Comparison of ENCODE assay signal across 10 cellular contexts in genomic region chr5:10578869-10579268, GRCh38. TPM values are rescaled to one million over a fixed set of nuclear protein-coding genes. Genes with fewer than 3 reads are reported as not detected.
A peak's percentile ranks its signal among the peaks of the same experiment; 100 is the strongest.
DNase-seq lines count a peak whose midpoint lies in the region; ATAC-seq and TF ChIP-seq lines count a peak whose summit lies in the region.
"Had no signal": no experiment of that assay in that cellular context is flagged by ENCODE, and none has a peak within 500 bp of the region (broad histone marks: within the 10 kb centered on the region; RNA-seq: fewer than 3 reads in every experiment).

No MANE protein-coding gene starts in this region.

- TF ChIP-seq POLR2A in body of pancreas (IDR thresholded peaks at IDR 0.05): no peak

- peaks cover 7% of the 10 kb centered on the region for H3K4me1 ChIP-seq in body of pancreas

- DNase-seq in activated CD4-positive, alpha-beta T cell treated with anti-CD3 and anti-CD28 coated beads, Interleukin-2, amount 10 ng/mL, durations not matched to agents 24 days and 14 days: peak; percentile 70
- no peak for DNase-seq in activated CD4-positive, alpha-beta T cell treated with anti-CD3 and anti-CD28 coated beads for 1 hour
- DNase-seq in naive B cell (peak; percentile 83), AML-193 (lab: John Stamatoyannopoulos, UW) (no peak), body of pancreas (no peak), NCI-H2081 treated with DMSO at 0.1 percent for 48 hours (lab: John Stamatoyannopoulos, UW) (no peak)
- DNase-seq: NCI-H69 had no signal

- H3K4me3 ChIP-seq in body of pancreas: no peak overlapping the region
- H3K4me3 ChIP-seq: thoracic aorta had no signal

- H3K4me1 Mint-ChIP-seq in activated CD4-positive, alpha-beta T cell treated with anti-CD3 and anti-CD28 coated beads, Interleukin-2, amount 10 ng/mL, durations not matched to agents 24 days and 14 days: peaks cover 46% of the 10 kb centered on the region
- H3K4me1 Mint-ChIP-seq in naive B cell: peaks cover 61 to 88% (median 74%) of the 10 kb centered on the region in 3 donors

- WGBS in body of pancreas, 2 donors: 94 to 95% methylated on average over 6 of the region's 6 CpGs

- ATAC-seq in GM21723 (IDR thresholded peaks at IDR 0.05; ENCODE audit: unreplicated experiment): peak; percentile 66
- peak; percentile 31 for ATAC-seq in HG03469 (IDR thresholded peaks at IDR 0.05; ENCODE audit: unreplicated experiment)
- ATAC-seq in naive B cell (ENCODE audit: low read depth in 2 of 2): peak; percentile 92 to 95
- no peak for ATAC-seq in body of pancreas

- H3K27me3 ChIP-seq in body of pancreas: no peaks in the 10 kb centered on the region

- intact Hi-C loops in activated CD4-positive, alpha-beta T cell treated with anti-CD3 and anti-CD28 coated beads, Interleukin-2, amount 10 ng/mL, durations not matched to agents 24 days and 14 days (cut with micrococcal nuclease): loop anchor here (1.0 to 5.0 kb wide), 4 partner anchors 15 to 137 kb away; partner anchors contain the start of genes ANKRD33B and ROPN1L
- intact Hi-C loops in body of pancreas (cut with DNase I): no loop called here

- no peak overlapping the region for H3K27ac Mint-ChIP-seq in activated CD4-positive, alpha-beta T cell treated with anti-CD3 and anti-CD28 coated beads, Interleukin-2, amount 10 ng/mL, durations not matched to agents 24 days and 14 days
- H3K27ac Mint-ChIP-seq in naive B cell: peak overlapping the region; percentile 78 to 99 (median 94)

- H3K9me3 Mint-ChIP-seq in activated CD4-positive, alpha-beta T cell treated with anti-CD3 and anti-CD28 coated beads, Interleukin-2, amount 10 ng/mL, durations not matched to agents 24 days and 14 days: no peaks in the 10 kb centered on the region
- no peaks in the 10 kb centered on the region for H3K9me3 Mint-ChIP-seq in naive B cell

- peak overlapping the region; percentile 15 for H3K4me3 Mint-ChIP-seq in activated CD4-positive, alpha-beta T cell treated with anti-CD3 and anti-CD28 coated beads, Interleukin-2, amount 10 ng/mL, durations not matched to agents 24 days and 14 days
- H3K4me3 Mint-ChIP-seq in naive B cell: peak overlapping the region; percentile 58 to 86 (median 76)

- TF ChIP-seq CTCF in body of pancreas (IDR thresholded peaks at IDR 0.05): no peak

- H3K27ac ChIP-seq in body of pancreas: no peak overlapping the region

- H3K27me3 Mint-ChIP-seq in activated CD4-positive, alpha-beta T cell treated with anti-CD3 and anti-CD28 coated beads, Interleukin-2, amount 10 ng/mL, durations not matched to agents 24 days and 14 days: peaks cover 2% of the 10 kb centered on the region
- H3K27me3 Mint-ChIP-seq in naive B cell: no peaks in the 10 kb centered on the region

- H3K9me3 ChIP-seq in body of pancreas: no peaks in the 10 kb centered on the region
- H3K9me3 ChIP-seq: thoracic aorta had no signal

- H3K36me3 Mint-ChIP-seq in activated CD4-positive, alpha-beta T cell treated with anti-CD3 and anti-CD28 coated beads, Interleukin-2, amount 10 ng/mL, durations not matched to agents 24 days and 14 days (ENCODE audit: low read depth): peaks cover 7% of the 10 kb centered on the region
- H3K36me3 Mint-ChIP-seq in naive B cell: peaks cover 2 to 11% of the 10 kb centered on the region in 2 donors

- no peaks in the 10 kb centered on the region for H3K36me3 ChIP-seq in body of pancreas (replicated peaks in 1 of 2; ENCODE audit: insufficient read depth in 1 of 2, low read depth in 2 of 2)
- H3K36me3 ChIP-seq: thoracic aorta had no signal

RNA-seq across cellular contexts. Expression of gene ANKRD33B, which starts 15.0 kb away (rescaled TPM):
- 21.0 and 21.7 TPM in 2 replicates for total RNA-seq in activated CD4-positive, alpha-beta T cell treated with anti-CD3 and anti-CD28 coated beads, Interleukin-2, amount 10 ng/mL, durations not matched to agents 24 days and 14 days
- polyA plus RNA-seq in naive B cell (ENCODE audit: low read depth in 6 of 6): 1 to 10 TPM; 1.3 to 2.7 (median 1.9) TPM
- 1 to 10 TPM; 2.3 to 3.9 TPM for total RNA-seq in body of pancreas

Comparison
In these comparisons a context has a peak if more than half of its experiments do, and no peak if none do; other contexts are left out.
1. DNase-seq: peak in activated CD4-positive, alpha-beta T cell treated with anti-CD3 and anti-CD28 coated beads, Interleukin-2, amount 10 ng/mL, durations not matched to agents 24 days and 14 days (single experiment) and naive B cell (single experiment); none in activated CD4-positive, alpha-beta T cell treated with anti-CD3 and anti-CD28 coated beads for 1 hour (single experiment), AML-193 (0 of 2), body of pancreas (0 of 4) and NCI-H2081 treated with DMSO at 0.1 percent for 48 hours (single experiment).